Comparison of ENCODE assay signal across 9 cellular contexts in genomic region chr2:88190808-88191721, GRCh38. TPM values are rescaled to one million over a fixed set of nuclear protein-coding genes. Genes with fewer than 3 reads are reported as not detected.
A peak's percentile ranks its signal among the peaks of the same experiment; 100 is the strongest.
DNase-seq lines count a peak whose midpoint lies in the region; ATAC-seq and TF ChIP-seq lines count a peak whose summit lies in the region.
"Had no signal": no experiment of that assay in that cellular context is flagged by ENCODE, and none has a peak within 500 bp of the region (broad histone marks: within the 10 kb centered on the region; RNA-seq: fewer than 3 reads in every experiment).

No MANE protein-coding gene starts in this region.

- H3K4me3 Mint-ChIP-seq in T-helper 2 cell treated with Interferon-gamma antibody and Interleukin-4, amounts not matched to agents 5 μg/mL and 100 μg/mL, for 36 hours: no peak overlapping the region
- H3K4me3 Mint-ChIP-seq: naive B cell had no signal

- peaks cover 2% of the 10 kb centered on the region for H3K27me3 Mint-ChIP-seq in T-helper 2 cell treated with Interferon-gamma antibody and Interleukin-4, amounts not matched to agents 5 μg/mL and 100 μg/mL, for 36 hours (ENCODE audit: low read depth)

- H3K36me3 ChIP-seq in HEK293 (ENCODE audit: control insufficient read depth in 2 of 2, insufficient read depth in 1 of 2, low read length in 2 of 2): no peaks in the 10 kb centered on the region
- no peaks in the 10 kb centered on the region for H3K36me3 ChIP-seq in SJCRH30
- no peaks in the 10 kb centered on the region for H3K36me3 ChIP-seq in osteoblast (ENCODE audit: insufficient read depth, low read length)

- CTCF ChIA-PET in HEK293 (lab: Yijun Ruan, JAX): interaction anchor here (0.6 to 3.7 kb wide), 41 partner anchors 8 to 483 kb away, joined by 3 to 44 read pairs (median 5); no protein-coding TSS in a partner anchor

- H3K27ac ChIP-seq in HEK293 (ENCODE audit: extremely low read depth, low read depth, low read length) (no peak overlapping the region), SJCRH30 (no peak overlapping the region), osteoblast (ENCODE audit: low read depth, low read length) (no peak overlapping the region)

- H3K4me3 ChIP-seq in HEK293 (ENCODE audit: low read depth, low read length): no peak overlapping the region
- no peak overlapping the region for H3K4me3 ChIP-seq in SJCRH30
- H3K4me3 ChIP-seq in osteoblast (ENCODE audit: insufficient read depth, low read length): no peak overlapping the region

- H3K36me3 Mint-ChIP-seq in T-helper 2 cell treated with Interferon-gamma antibody and Interleukin-4, amounts not matched to agents 5 μg/mL and 100 μg/mL, for 36 hours (ENCODE audit: low read depth): no peaks in the 10 kb centered on the region

- H3K9me3 ChIP-seq in HEK293 (ENCODE audit: control insufficient read depth, insufficient read depth, low read depth, low read length) (no peaks in the 10 kb centered on the region), SJCRH30 (replicated peaks) (no peaks in the 10 kb centered on the region), osteoblast (ENCODE audit: low read depth, low read length) (no peaks in the 10 kb centered on the region)

- DNase-seq in DMS53 (lab: John Stamatoyannopoulos, UW) (peak; percentile 74), SJCRH30 (peak; percentile 59 to 74), fibroblast of peridontal ligament (ENCODE audit: extremely low read depth) (peak; percentile 41), osteoblast (ENCODE audit: insufficient read length, low spot score, missing footprints) (peak; percentile 88), NCI-H226 (no peak)
- DNase-seq in T-helper 2 cell treated with Interferon-gamma antibody and Interleukin-4, amounts not matched to agents 5 μg/mL and 100 μg/mL, for 36 hours (ENCODE audit: low spot score): no peak
- DNase-seq: naive B cell had no signal

- no peak overlapping the region for H3K27ac Mint-ChIP-seq in T-helper 2 cell treated with Interferon-gamma antibody and Interleukin-4, amounts not matched to agents 5 μg/mL and 100 μg/mL, for 36 hours
- H3K27ac Mint-ChIP-seq: naive B cell had no signal

- peak; percentile 34; the same call in 1 of the 2 replicates for TF ChIP-seq CTCF in HEK293 (tag by site-specific recombination; IDR thresholded peaks at IDR 0.05)
- peak; percentile 64 for TF ChIP-seq CTCF in osteoblast (IDR thresholded peaks at IDR 0.05; ENCODE audit: extremely low read depth, low read depth, low read length)

- no peaks in the 10 kb centered on the region for H4K20me1 ChIP-seq in osteoblast (ENCODE audit: insufficient read depth, low read length)

- no peaks in the 10 kb centered on the region for H3K79me2 ChIP-seq in osteoblast (ENCODE audit: insufficient read depth, low read length)

- H3K4me2 ChIP-seq in osteoblast (ENCODE audit: insufficient read depth, low read length): no peak overlapping the region

- no peaks in the 10 kb centered on the region for H3K4me1 ChIP-seq in HEK293 (ENCODE audit: control insufficient read depth, insufficient read depth, low read length)
- H3K4me1 ChIP-seq in SJCRH30: no peaks in the 10 kb centered on the region
- H3K4me1 ChIP-seq in osteoblast (ENCODE audit: insufficient read depth, low read length): no peaks in the 10 kb centered on the region

- H3K4me1 Mint-ChIP-seq in T-helper 2 cell treated with Interferon-gamma antibody and Interleukin-4, amounts not matched to agents 5 μg/mL and 100 μg/mL, for 36 hours (ENCODE audit: low read depth): no peaks in the 10 kb centered on the region

- H3K9me3 Mint-ChIP-seq in T-helper 2 cell treated with Interferon-gamma antibody and Interleukin-4, amounts not matched to agents 5 μg/mL and 100 μg/mL, for 36 hours: no peaks in the 10 kb centered on the region

- POLR2A ChIA-PET in HEK293 (lab: Yijun Ruan, JAX): interaction anchor here (0.5 to 1.0 kb wide), 4 partner anchors 45 to 263 kb away, joined by 3 to 5 read pairs (median 4); no protein-coding TSS in a partner anchor

- H2AFZ ChIP-seq in osteoblast (ENCODE audit: low read length): no peak overlapping the region

- ATAC-seq in HG02571 (IDR thresholded peaks at IDR 0.05; ENCODE audit: unreplicated experiment): no peak

- H3K27me3 ChIP-seq in SJCRH30: no peaks in the 10 kb centered on the region
- peaks cover 3% of the 10 kb centered on the region for H3K27me3 ChIP-seq in osteoblast (ENCODE audit: insufficient read depth, low read length)

TF ChIP-seq in HEK293, 187 proteins besides CTCF, POLR2A, EP300 and RAD21 (continues in another document):
- TF ChIP-seq ZBTB6 (tag by site-specific recombination; IDR thresholded peaks at IDR 0.05) (no peak), AEBP2 (tag by site-specific recombination; IDR thresholded peaks at IDR 0.05; ENCODE audit: borderline replicate concordance) (no peak), ZNF701 (tag by site-specific recombination; IDR thresholded peaks at IDR 0.05) (no peak)
- TF ChIP-seq, protein P1, sequence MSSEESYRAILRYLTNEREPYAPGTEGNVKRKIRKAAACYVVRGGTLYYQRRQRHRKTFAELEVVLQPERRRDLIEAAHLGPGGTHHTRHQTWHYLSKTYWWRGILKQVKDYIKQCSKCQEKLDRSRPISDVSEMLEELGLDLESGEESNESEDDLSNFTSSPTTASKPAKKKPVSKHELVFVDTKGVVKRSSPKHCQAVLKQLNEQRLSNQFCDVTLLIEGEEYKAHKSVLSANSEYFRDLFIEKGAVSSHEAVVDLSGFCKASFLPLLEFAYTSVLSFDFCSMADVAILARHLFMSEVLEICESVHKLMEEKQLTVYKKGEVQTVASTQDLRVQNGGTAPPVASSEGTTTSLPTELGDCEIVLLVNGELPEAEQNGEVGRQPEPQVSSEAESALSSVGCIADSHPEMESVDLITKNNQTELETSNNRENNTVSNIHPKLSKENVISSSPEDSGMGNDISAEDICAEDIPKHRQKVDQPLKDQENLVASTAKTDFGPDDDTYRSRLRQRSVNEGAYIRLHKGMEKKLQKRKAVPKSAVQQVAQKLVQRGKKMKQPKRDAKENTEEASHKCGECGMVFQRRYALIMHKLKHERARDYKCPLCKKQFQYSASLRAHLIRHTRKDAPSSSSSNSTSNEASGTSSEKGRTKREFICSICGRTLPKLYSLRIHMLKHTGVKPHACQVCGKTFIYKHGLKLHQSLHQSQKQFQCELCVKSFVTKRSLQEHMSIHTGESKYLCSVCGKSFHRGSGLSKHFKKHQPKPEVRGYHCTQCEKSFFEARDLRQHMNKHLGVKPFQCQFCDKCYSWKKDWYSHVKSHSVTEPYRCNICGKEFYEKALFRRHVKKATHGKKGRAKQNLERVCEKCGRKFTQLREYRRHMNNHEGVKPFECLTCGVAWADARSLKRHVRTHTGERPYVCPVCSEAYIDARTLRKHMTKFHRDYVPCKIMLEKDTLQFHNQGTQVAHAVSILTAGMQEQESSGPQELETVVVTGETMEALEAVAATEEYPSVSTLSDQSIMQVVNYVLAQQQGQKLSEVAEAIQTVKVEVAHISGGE (tag by site-specific recombination; conservative IDR thresholded peaks at IDR 0.05; ENCODE audit: low read depth): no peak
- TF ChIP-seq, protein P2, sequence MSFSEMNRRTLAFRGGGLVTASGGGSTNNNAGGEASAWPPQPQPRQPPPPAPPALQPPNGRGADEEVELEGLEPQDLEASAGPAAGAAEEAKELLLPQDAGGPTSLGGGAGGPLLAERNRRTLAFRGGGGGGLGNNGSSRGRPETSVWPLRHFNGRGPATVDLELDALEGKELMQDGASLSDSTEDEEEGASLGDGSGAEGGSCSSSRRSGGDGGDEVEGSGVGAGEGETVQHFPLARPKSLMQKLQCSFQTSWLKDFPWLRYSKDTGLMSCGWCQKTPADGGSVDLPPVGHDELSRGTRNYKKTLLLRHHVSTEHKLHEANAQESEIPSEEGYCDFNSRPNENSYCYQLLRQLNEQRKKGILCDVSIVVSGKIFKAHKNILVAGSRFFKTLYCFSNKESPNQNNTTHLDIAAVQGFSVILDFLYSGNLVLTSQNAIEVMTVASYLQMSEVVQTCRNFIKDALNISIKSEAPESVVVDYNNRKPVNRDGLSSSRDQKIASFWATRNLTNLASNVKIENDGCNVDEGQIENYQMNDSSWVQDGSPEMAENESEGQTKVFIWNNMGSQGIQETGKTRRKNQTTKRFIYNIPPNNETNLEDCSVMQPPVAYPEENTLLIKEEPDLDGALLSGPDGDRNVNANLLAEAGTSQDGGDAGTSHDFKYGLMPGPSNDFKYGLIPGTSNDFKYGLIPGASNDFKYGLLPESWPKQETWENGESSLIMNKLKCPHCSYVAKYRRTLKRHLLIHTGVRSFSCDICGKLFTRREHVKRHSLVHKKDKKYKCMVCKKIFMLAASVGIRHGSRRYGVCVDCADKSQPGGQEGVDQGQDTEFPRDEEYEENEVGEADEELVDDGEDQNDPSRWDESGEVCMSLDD (tag by site-specific recombination; IDR thresholded peaks at IDR 0.05): peak; percentile 38; the same call in 1 of the 2 replicates
- TF ChIP-seq, protein P3, sequence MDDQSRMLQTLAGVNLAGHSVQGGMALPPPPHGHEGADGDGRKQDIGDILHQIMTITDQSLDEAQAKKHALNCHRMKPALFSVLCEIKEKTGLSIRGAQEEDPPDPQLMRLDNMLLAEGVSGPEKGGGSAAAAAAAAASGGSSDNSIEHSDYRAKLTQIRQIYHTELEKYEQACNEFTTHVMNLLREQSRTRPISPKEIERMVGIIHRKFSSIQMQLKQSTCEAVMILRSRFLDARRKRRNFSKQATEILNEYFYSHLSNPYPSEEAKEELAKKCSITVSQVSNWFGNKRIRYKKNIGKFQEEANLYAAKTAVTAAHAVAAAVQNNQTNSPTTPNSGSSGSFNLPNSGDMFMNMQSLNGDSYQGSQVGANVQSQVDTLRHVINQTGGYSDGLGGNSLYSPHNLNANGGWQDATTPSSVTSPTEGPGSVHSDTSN (CRISPR knock-in tag; IDR thresholded peaks at IDR 0.05): no peak

RNA-seq across cellular contexts. Expression of gene THNSL2, which starts 20.9 kb away (rescaled TPM):
- total RNA-seq in SJCRH30 (2014; rRNA removed; shearing (Covaris generic)): not detected in 2 replicates
- 12.3 and 13.3 TPM in 2 replicates for total RNA-seq in osteoblast

Comparison
In these comparisons a context has a peak if more than half of its experiments do, and no peak if none do; other contexts are left out.
1. DNase-seq: peak in DMS53 (single experiment), SJCRH30 (2 of 2), fibroblast of peridontal ligament (single experiment) and osteoblast (single experiment); none in T-helper 2 cell treated with Interferon-gamma antibody and Interleukin-4, amounts not matched to agents 5 μg/mL and 100 μg/mL, for 36 hours (single experiment) and NCI-H226 (single experiment).
2. RNA of gene THNSL2, which starts 20.9 kb away (total RNA-seq): 12.3 to 13.3 TPM in osteoblast; not detected in SJCRH30; every median in the first group is over 10 times any median in the second.